18 cellular contexts compared by ENCODE assay signal in the genomic region with DNA sequence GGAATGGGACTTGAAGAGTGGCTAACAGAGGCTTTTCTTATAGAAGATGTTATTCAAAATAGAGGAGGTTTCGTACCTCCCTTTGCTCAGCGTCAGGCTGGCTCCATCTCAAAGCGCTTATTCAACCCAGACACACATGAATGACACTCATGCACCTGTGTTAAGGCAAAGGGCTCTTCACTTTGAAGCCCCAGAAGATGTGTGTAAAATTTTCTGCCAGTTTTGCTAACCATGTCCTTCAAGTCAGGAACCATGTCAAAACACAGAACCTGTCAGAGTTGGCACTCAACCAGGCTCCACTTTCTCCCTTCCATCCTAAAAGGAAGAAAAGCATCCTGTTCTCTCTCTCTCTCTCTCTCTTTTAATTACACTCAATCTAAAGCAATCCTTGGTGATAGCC.
"Had no signal": no experiment of that assay in that cellular context is flagged by ENCODE, and none has a peak within 500 bp of the region (broad histone marks: within the 10 kb centered on the region; RNA-seq: fewer than 3 reads in every experiment).

No MANE protein-coding gene starts in this region.

- DNase-seq: activated CD8-positive, alpha-beta memory T cell treated with anti-CD3 and anti-CD28 coated beads, Interleukin-2, amount 50 U/mL, for 4 hours; activated T-cell treated with anti-CD3 and anti-CD28 coated beads, Interleukin-2, amount 50 U/mL, for 24 hours; aorta; brain microvascular endothelial cell; dorsolateral prefrontal cortex; effector memory CD8-positive, alpha-beta T cell; foreskin melanocyte; immature natural killer cell; left lung; naive thymus-derived CD4-positive, alpha-beta T cell; small intestine; stimulated activated CD4-positive, alpha-beta T cell treated with anti-CD3 and anti-CD28 coated beads, Interleukin-2, amount 100 ng/mL, for 48 hours; stimulated activated CD8-positive, alpha-beta memory T cell treated with anti-CD3 and anti-CD28 coated beads, Interleukin-4, amount 100 ng/mL, for 48 hours; stimulated activated naive B cell treated with anti-CD40 and anti-IgM and Interleukin-4, amounts not matched to agents 10 μg/mL and 1 μg/mL and 100 μg/mL, for 72 hours had no signal

- H3K4me3 ChIP-seq: dorsolateral prefrontal cortex, left lung, lung, vagina had no signal

- H3K9me3 ChIP-seq: left lung, vagina had no signal

- H3K36me3 ChIP-seq: brain microvascular endothelial cell, left lung, vagina had no signal

- H3K4me1 ChIP-seq: left lung, vagina had no signal

- H3K27ac ChIP-seq: brain microvascular endothelial cell, dorsolateral prefrontal cortex, left lung, vagina had no signal

- FAIRE-seq: colon, endothelial cell of umbilical vein, small intestine had no signal

- H3K27me3 ChIP-seq: brain microvascular endothelial cell, dorsolateral prefrontal cortex, vagina had no signal
